In the genomic region with DNA sequence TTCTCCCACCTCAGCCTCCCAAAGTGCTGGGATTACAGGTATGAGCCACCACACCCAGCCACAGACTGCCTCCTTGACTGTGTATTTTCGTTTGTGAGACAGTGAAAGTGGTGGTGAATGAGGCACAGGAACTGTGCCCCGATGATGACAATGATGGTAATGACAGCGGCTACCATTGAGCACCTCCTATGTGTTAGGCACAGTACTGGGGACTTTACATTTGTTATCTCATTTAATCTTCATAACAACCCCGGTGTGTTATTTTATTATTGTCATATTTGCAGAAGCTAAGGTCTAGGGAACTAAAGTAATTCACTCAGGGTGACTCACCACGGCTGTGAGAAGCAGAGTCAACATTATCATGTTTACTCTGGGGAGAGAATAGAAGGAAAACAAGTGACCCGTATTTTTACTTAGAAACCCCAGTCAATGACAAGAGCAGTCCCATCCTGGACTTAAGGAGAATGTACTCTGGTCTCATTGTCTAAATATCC, we compare ENCODE assay signal across 13 cellular contexts.
A peak's percentile ranks its signal among the peaks of the same experiment; 100 is the strongest.
DNase-seq lines count a peak whose midpoint lies in the region; ATAC-seq and TF ChIP-seq lines count a peak whose summit lies in the region.
"Had no signal": no experiment of that assay in that cellular context is flagged by ENCODE, and none has a peak within 500 bp of the region (broad histone marks: within the 10 kb centered on the region; RNA-seq: fewer than 3 reads in every experiment).

No MANE protein-coding gene starts in this region.

- ATAC-seq in CD4-positive, CD25-positive, alpha-beta regulatory T cell (ENCODE audit: low read depth in 2 of 2): peak; percentile 82 to 83
- ATAC-seq in left lung: peak; percentile 82
- ATAC-seq in left lobe of liver: no peak

- peaks cover 8 to 26% (median 13%) of the 10 kb centered on the region in 4 donors for H3K4me1 Mint-ChIP-seq in CD4-positive, CD25-positive, alpha-beta regulatory T cell

- no peaks in the 10 kb centered on the region for H3K9me3 ChIP-seq in CD4-positive, CD25-positive, alpha-beta regulatory T cell (ENCODE audit: control insufficient read depth in 2 of 2, low read length in 2 of 2)
- H3K9me3 ChIP-seq in left lung (no peaks in the 10 kb centered on the region), WERI-Rb-1 (ENCODE audit: severe bottlenecking) (no peaks in the 10 kb centered on the region)
- H3K9me3 ChIP-seq: MG63, uterus had no signal

- no peaks in the 10 kb centered on the region for H3K9me3 Mint-ChIP-seq in CD4-positive, CD25-positive, alpha-beta regulatory T cell

- peak overlapping the region; percentile 55 to 76 (median 67) for H3K27ac Mint-ChIP-seq in CD4-positive, CD25-positive, alpha-beta regulatory T cell

- peaks cover 3% of the 10 kb centered on the region for H3K4me1 ChIP-seq in CD4-positive, CD25-positive, alpha-beta regulatory T cell (ENCODE audit: control insufficient read depth, insufficient read depth, low read length, poor library complexity, severe bottlenecking)
- H3K4me1 ChIP-seq in left lung: no peaks in the 10 kb centered on the region
- H3K4me1 ChIP-seq: uterus had no signal

- H3K27me3 Mint-ChIP-seq in CD4-positive, CD25-positive, alpha-beta regulatory T cell: no peaks in the 10 kb centered on the region

- no peak for DNase-seq in CD4-positive, CD25-positive, alpha-beta regulatory T cell
- DNase-seq in HT1080 (ENCODE audit: low read depth) (peak; percentile 42), astrocyte of the hippocampus (ENCODE audit: low read depth, low spot score) (peak; percentile 47), left lung (no peak), GM19240 (ENCODE audit: insufficient read length, low spot score) (no peak), NCI-H1105 (lab: John Stamatoyannopoulos, UW) (no peak), WERI-Rb-1 (no peak), left lobe of liver (ENCODE audit: low spot score) (no peak)
- DNase-seq: aorta, COR-L47, MG63, NCI-H526 treated with DMSO at 0.1 percent for 48 hours, uterus had no signal

- peaks cover 11% of the 10 kb centered on the region for H3K36me3 ChIP-seq in CD4-positive, CD25-positive, alpha-beta regulatory T cell (ENCODE audit: control insufficient read depth, insufficient read depth, low read length)
- H3K36me3 ChIP-seq in left lung (peaks cover 0 to 16% of the 10 kb centered on the region in 2 donors), WERI-Rb-1 (peaks cover 3% of the 10 kb centered on the region; the same call in 1 of the 2 replicates)
- H3K36me3 ChIP-seq: MG63, uterus had no signal

- H3K4me3 ChIP-seq in CD4-positive, CD25-positive, alpha-beta regulatory T cell (ENCODE audit: low read depth, low read length): no peak overlapping the region
- H3K4me3 ChIP-seq in left lung (no peak overlapping the region), WERI-Rb-1 (ENCODE audit: low read depth, low read length) (no peak overlapping the region)
- H3K4me3 ChIP-seq: MG63, uterus had no signal

- peak overlapping the region in 1 of 4 donors; percentile 12 for H3K4me3 Mint-ChIP-seq in CD4-positive, CD25-positive, alpha-beta regulatory T cell

- no peaks in the 10 kb centered on the region for H3K27me3 ChIP-seq in CD4-positive, CD25-positive, alpha-beta regulatory T cell (ENCODE audit: control insufficient read depth, insufficient read depth, low read length)
- H3K27me3 ChIP-seq in left lung: no peaks in the 10 kb centered on the region
- no peaks in the 10 kb centered on the region for H3K27me3 ChIP-seq in WERI-Rb-1 (ENCODE audit: insufficient read depth, low read depth, severe bottlenecking)
- H3K27me3 ChIP-seq: MG63, uterus had no signal

- intact Hi-C loops in left lung (cut with DNase I): no loop called here

- TF ChIP-seq CTCF in left lung (IDR thresholded peaks at IDR 0.05) (no peak), WERI-Rb-1 (IDR thresholded peaks at IDR 0.05; ENCODE audit: low read depth, low read length) (no peak)

- peak overlapping the region; percentile 9 for H3K27ac ChIP-seq in CD4-positive, CD25-positive, alpha-beta regulatory T cell (ENCODE audit: insufficient read depth, low read length, poor library complexity, severe bottlenecking)
- H3K27ac ChIP-seq in left lung: no peak overlapping the region
- no peak overlapping the region for H3K27ac ChIP-seq in WERI-Rb-1
- H3K27ac ChIP-seq: uterus had no signal

- H3K36me3 Mint-ChIP-seq in CD4-positive, CD25-positive, alpha-beta regulatory T cell: peaks cover 51% of the 10 kb centered on the region

Comparison
In these comparisons a context has a peak if more than half of its experiments do, and no peak if none do; other contexts are left out.
1. DNase-seq: peak in HT1080 (single experiment) and astrocyte of the hippocampus (single experiment); none in CD4-positive, CD25-positive, alpha-beta regulatory T cell (0 of 3), left lung (0 of 2), GM19240 (single experiment), NCI-H1105 (single experiment), WERI-Rb-1 (single experiment) and left lobe of liver (single experiment).